ENCODE assay signal across 8 cellular contexts in genomic region chr15:67146875-67147381, GRCh38.
DNase-seq lines count a peak whose midpoint lies in the region; ATAC-seq and TF ChIP-seq lines count a peak whose summit lies in the region.

No MANE protein-coding gene starts in this region.

- peaks cover 84% of the 10 kb centered on the region for H3K4me1 Mint-ChIP-seq in central memory CD8-positive, alpha-beta T cell
- peaks cover 59% of the 10 kb centered on the region for H3K4me1 Mint-ChIP-seq in memory B cell

- peaks cover 83% of the 10 kb centered on the region for H3K79me2 ChIP-seq in PC-9 (ENCODE audit: low read depth)

- no peak for ATAC-seq in central memory CD8-positive, alpha-beta T cell (replicated peaks; ENCODE audit: extremely low read depth, poor library complexity, severe bottlenecking)
- ATAC-seq in memory B cell (ENCODE audit: low read depth) (no peak), GM21528 (IDR thresholded peaks at IDR 0.05; ENCODE audit: low FRiP score, unreplicated experiment) (no peak)

- POLR2A ChIA-PET in PC-9 (lab: Charles Lee; ENCODE audit: unreplicated experiment), result interaction anchor here (0.5 to 0.7 kb wide), 5 partner anchors 18 to 1110 kb away, joined by 3 to 6 read pairs (median 5); partner anchors contain the start of gene ZWILCH

- peak overlapping the region in 3 of 5 donors; percentile 9 to 57 (median 39) for H3K9ac ChIP-seq in subcutaneous abdominal adipose tissue (ENCODE audit: low read length in 5 of 5)

- H2AFZ ChIP-seq in PC-9, result no peak overlapping the region

- peaks cover 80% of the 10 kb centered on the region for H3F3A ChIP-seq in PC-9 (ENCODE audit: insufficient read depth, low read depth)

- no peaks in the 10 kb centered on the region for H3K27me3 Mint-ChIP-seq in central memory CD8-positive, alpha-beta T cell
- H3K27me3 Mint-ChIP-seq in memory B cell, result no peaks in the 10 kb centered on the region

- CTCF ChIA-PET in PC-9 (lab: Charles Lee), result no interaction called here

- peaks cover 6% of the 10 kb centered on the region for H3K36me3 Mint-ChIP-seq in central memory CD8-positive, alpha-beta T cell (ENCODE audit: insufficient read depth)
- H3K36me3 Mint-ChIP-seq in memory B cell, result peaks cover 2% of the 10 kb centered on the region

- intact Hi-C loops in PC-9 (cut with micrococcal nuclease; ENCODE audit: unreplicated experiment), result loop anchor here (1.0 to 5.0 kb wide), 3 partner anchors 19 to 105 kb away; partner anchors contain the start of genes AAGAB, IQCH and SMAD3

- TF ChIP-seq CTCF in PC-9 (conservative IDR thresholded peaks at IDR 0.05), result no peak

- H4K20me1 ChIP-seq in PC-9 (ENCODE audit: insufficient read depth), result no peaks in the 10 kb centered on the region

- H3K4me1 ChIP-seq in PC-9 (replicated peaks; ENCODE audit: insufficient read depth), result peaks cover 90% of the 10 kb centered on the region
- peaks cover 25 to 82% (median 71%) of the 10 kb centered on the region in 5 donors for H3K4me1 ChIP-seq in subcutaneous abdominal adipose tissue (ENCODE audit: control insufficient read depth in 5 of 5, insufficient read depth in 5 of 5, low read length in 5 of 5)

- H3K36me3 ChIP-seq in PC-9 (ENCODE audit: low read depth), result 0 out of 2 replicates have a peak, but pooled peaks cover under 1% of the 10 kb centered on the region
- H3K36me3 ChIP-seq in subcutaneous abdominal adipose tissue (ENCODE audit: control insufficient read depth in 5 of 5, insufficient read depth in 5 of 5, low read length in 5 of 5), result no peaks in the 10 kb centered on the region

- no peaks in the 10 kb centered on the region for H3K9me2 ChIP-seq in PC-9 (ENCODE audit: insufficient read depth)

- in situ Hi-C loops in Caki2 (cut with HindIII; ENCODE audit: low pct_unique_long_range_greater_than_20kb, low sequenced_read_pairs), result no loop called here

- H3K4me3 ChIP-seq in PC-9 (peak overlapping the region; percentile 7; the same call in 1 of the 2 replicates), subcutaneous abdominal adipose tissue (ENCODE audit: low read depth in 1 of 5, low read length in 5 of 5) (no peak overlapping the region)

- DNase-seq in Caki2 (ENCODE audit: low read depth) (peak; percentile 70), PC-9 (peak; percentile 67 to 87), memory B cell (ENCODE audit: low spot score in 2 of 2) (no peak), OCI-M1 (lab: John Stamatoyannopoulos, UW) (no peak), NCI-H446 treated with DMSO at 0.1 percent for 48 hours (lab: John Stamatoyannopoulos, UW) (no peak)
- no peak for DNase-seq in central memory CD8-positive, alpha-beta T cell (ENCODE audit: low spot score in 2 of 2)

- H3K27me3 ChIP-seq in PC-9 (ENCODE audit: insufficient read depth, low read depth) (no peaks in the 10 kb centered on the region), subcutaneous abdominal adipose tissue (ENCODE audit: control insufficient read depth in 5 of 5, insufficient read depth in 4 of 5, low read length in 5 of 5) (peaks cover 0 to 4% (median 0%) of the 10 kb centered on the region in 5 donors)

- H3K27ac Mint-ChIP-seq in central memory CD8-positive, alpha-beta T cell (ENCODE audit: low read depth), result peak overlapping the region; percentile 70
- peak overlapping the region; percentile 86 for H3K27ac Mint-ChIP-seq in memory B cell

- peak overlapping the region; percentile 76 for H3K4me2 ChIP-seq in PC-9

- no TSS peak for BruUV-seq in PC-9 (replicated peaks; lab: Mats Ljungman, UMichigan)

- H3K9me3 Mint-ChIP-seq in central memory CD8-positive, alpha-beta T cell, result no peaks in the 10 kb centered on the region
- H3K9me3 Mint-ChIP-seq in memory B cell, result no peaks in the 10 kb centered on the region

- peak overlapping the region; percentile 96 for H3K27ac ChIP-seq in PC-9
- H3K27ac ChIP-seq in subcutaneous abdominal adipose tissue (ENCODE audit: low read depth, low read length), result peak overlapping the region; percentile 78

- H3K4me3 Mint-ChIP-seq in central memory CD8-positive, alpha-beta T cell, result no peak overlapping the region
- no peak overlapping the region for H3K4me3 Mint-ChIP-seq in memory B cell

- H3K9me3 ChIP-seq in PC-9 (ENCODE audit: insufficient read depth, low read depth), result no peaks in the 10 kb centered on the region
- peaks cover 0 to 2% (median 0%) of the 10 kb centered on the region in 5 donors for H3K9me3 ChIP-seq in subcutaneous abdominal adipose tissue (ENCODE audit: control insufficient read depth in 5 of 5, low read length in 5 of 5)

Comparison
In these comparisons a context has a peak if more than half of its experiments do, and no peak if none do; other contexts are left out.
1. DNase-seq: peak in Caki2 (single experiment) and PC-9 (2 of 2); none in central memory CD8-positive, alpha-beta T cell (0 of 2), memory B cell (0 of 2), OCI-M1 (single experiment) and NCI-H446 treated with DMSO at 0.1 percent for 48 hours (single experiment).